ENCODE assay signal across 8 cellular contexts in genomic region chr15:90184786-90185704, GRCh38. TPM values are rescaled to one million over a fixed set of nuclear protein-coding genes. Genes with fewer than 3 reads are reported as not detected.
DNase-seq lines count a peak whose midpoint lies in the region; ATAC-seq, FAIRE-seq and TF ChIP-seq lines count a peak whose summit lies in the region.

No MANE protein-coding gene starts in this region.

- H3K79me2 ChIP-seq in GM12878 (ENCODE audit: control insufficient read depth, insufficient read depth, low read length): peaks cover 6% of the 10 kb centered on the region; the same call in 1 of the 2 replicates

- peak overlapping the region; percentile 99 for H3K4me2 ChIP-seq in GM12878 (ENCODE audit: control insufficient read depth, insufficient read depth)

- peaks cover 16% of the 10 kb centered on the region for H3K4me1 Mint-ChIP-seq in T-helper 17 cell

- peak; percentile 66 for TF ChIP-seq POLR2A in GM12878 (IDR thresholded peaks at IDR 0.05; ENCODE audit: low read depth, low read length)
- peak in 1 of 2 donors; percentile 49 for TF ChIP-seq POLR2A in gastrocnemius medialis (IDR thresholded peaks at IDR 0.05)

- no peak for TF ChIP-seq EP300 in GM12878 (IDR thresholded peaks at IDR 0.05; ENCODE audit: borderline replicate concordance in 1 of 2, control insufficient read depth in 1 of 2, low read depth in 2 of 2, low read length in 2 of 2)

- FAIRE-seq in GM12878 (lab: Jason Lieb, UNC): no peak

- peak overlapping the region; percentile 67 for H2AFZ ChIP-seq in GM12878 (ENCODE audit: control insufficient read depth, low read depth, low read length)

- H3K36me3 ChIP-seq in GM12878 (ENCODE audit: control insufficient read depth in 2 of 2, insufficient read depth in 2 of 2, low read length in 1 of 2): no peaks in the 10 kb centered on the region
- H3K36me3 ChIP-seq in iPS-15b (ENCODE audit: control insufficient read depth, insufficient read depth, low read length): no peaks in the 10 kb centered on the region
- H3K36me3 ChIP-seq in gastrocnemius medialis: no peaks in the 10 kb centered on the region

- H3K4me3 ChIP-seq in GM12875 (ENCODE audit: low read depth, low read length) (peak overlapping the region; percentile 89), GM12878 (peak overlapping the region; percentile 80), iPS-15b (ENCODE audit: low read depth, low read length) (peak overlapping the region; percentile 79), gastrocnemius medialis (peak overlapping the region; percentile 61 to 97 (median 81))

- peak; percentile 89 for ATAC-seq in T-helper 17 cell
- peak; percentile 92 for ATAC-seq in GM12878
- peak; percentile 78 to 82 for ATAC-seq in gastrocnemius medialis
- ATAC-seq in HG03039 (IDR thresholded peaks at IDR 0.05; ENCODE audit: unreplicated experiment): no peak

- H4K20me1 ChIP-seq in GM12878 (ENCODE audit: control insufficient read depth, insufficient read depth): no peaks in the 10 kb centered on the region

- no peaks in the 10 kb centered on the region for H3K27me3 ChIP-seq in GM12878 (replicated peaks in 1 of 2; ENCODE audit: control insufficient read depth in 2 of 2, insufficient read depth in 2 of 2, low read length in 1 of 2)
- H3K27me3 ChIP-seq in iPS-15b (ENCODE audit: control insufficient read depth, insufficient read depth, low read length): no peaks in the 10 kb centered on the region
- no peaks in the 10 kb centered on the region for H3K27me3 ChIP-seq in gastrocnemius medialis

- peak overlapping the region; percentile 88 for H3K4me3 Mint-ChIP-seq in T-helper 17 cell

- H3K9me3 ChIP-seq in T-helper 17 cell (ENCODE audit: control insufficient read depth, low read length, poor library complexity, severe bottlenecking) (no peaks in the 10 kb centered on the region), GM12878 (replicated peaks; ENCODE audit: control insufficient read depth, insufficient read depth, low read length) (no peaks in the 10 kb centered on the region), iPS-15b (ENCODE audit: control insufficient read depth, insufficient read depth, low read length) (no peaks in the 10 kb centered on the region), gastrocnemius medialis (no peaks in the 10 kb centered on the region)

- intact Hi-C loops in GM12878 (cut with micrococcal nuclease; ENCODE audit: unreplicated experiment): no loop called here
- intact Hi-C loops in gastrocnemius medialis (cut with DNase I; ENCODE audit: low total_unique reads): no loop called here

- BruUV-seq in GM12878 (replicated peaks; lab: Mats Ljungman, UMichigan): TSS peak; percentile 58

- no peaks in the 10 kb centered on the region for H3K36me3 Mint-ChIP-seq in T-helper 17 cell (ENCODE audit: low read depth)

- peak overlapping the region; percentile 85 for H3K27ac Mint-ChIP-seq in T-helper 17 cell

- H3K9ac ChIP-seq in GM12878 (ENCODE audit: control insufficient read depth, insufficient read depth, low read length) (peak overlapping the region; percentile 77), iPS-15b (ENCODE audit: low read depth, low read length) (no peak overlapping the region)

- TF ChIP-seq RAD21 in GM12878 (IDR thresholded peaks at IDR 0.05; ENCODE audit: insufficient read depth, low read depth, low read length): no peak

- peaks cover 16% of the 10 kb centered on the region for H3K4me1 ChIP-seq in GM12878 (ENCODE audit: control insufficient read depth, insufficient read depth, low read length)
- H3K4me1 ChIP-seq in iPS-15b (ENCODE audit: control insufficient read depth, insufficient read depth, low read length): no peaks in the 10 kb centered on the region
- peaks cover 7 to 8% of the 10 kb centered on the region in 2 donors for H3K4me1 ChIP-seq in gastrocnemius medialis

- CTCF ChIA-PET in GM12878 (lab: Yijun Ruan, JAX): interaction anchor here (1.4 kb wide), 1 partner anchor 16 kb away, joined by 5 read pairs; the partner anchor contains the start of gene SEMA4B

- H3K27ac ChIP-seq in GM12878 (ENCODE audit: control insufficient read depth, insufficient read depth) (peak overlapping the region; percentile 86), gastrocnemius medialis (peak overlapping the region; percentile 85 to 96 (median 95))

- SMC1A ChIA-PET in GM12878 (lab: Charles Lee; ENCODE audit: uncharacterized antibody, unreplicated experiment): interaction anchor here (1.1 to 2.6 kb wide), 6 partner anchors 16 to 49 kb away, joined by 4 to 12 read pairs (median 8); partner anchors contain the start of genes CIB1, GDPGP1 and SEMA4B

- POLR2A ChIA-PET in GM12878 (lab: Charles Lee): interaction anchor here (0.7 to 1.6 kb wide), 6 partner anchors 17 to 49 kb away, joined by 3 to 5 read pairs (median 4); partner anchors contain the start of genes CIB1, GDPGP1 and SEMA4B

- RAD21 ChIA-PET in GM12878 (lab: Charles Lee; ENCODE audit: unreplicated experiment): interaction anchor here (1.2 to 1.5 kb wide), 3 partner anchors 23 to 48 kb away, joined by 3 to 8 read pairs (median 6); partner anchors contain the start of genes CIB1 and GDPGP1

- under 1% methylated on average over 41 of the region's 67 CpGs for WGBS in GM12878 (ENCODE audit: insufficient coverage, insufficient replicate concordance, low lambda C conversion rate, missing lambda C conversion rate)

- in situ Hi-C loops in GM12878 (cut with MboI) (no loop called here), gastrocnemius medialis (cut with MboI; ENCODE audit: low sequenced_read_pairs in 4 of 4) (no loop called here)

- no peaks in the 10 kb centered on the region for H3K27me3 Mint-ChIP-seq in T-helper 17 cell

- peak; percentile 22 for DNase-seq in HCEC 1CT
- peak; percentile 90 for DNase-seq in NAMALWA (ENCODE audit: low spot score)
- DNase-seq in T-helper 17 cell: peak; percentile 34 to 51 (median 43)
- no peak for DNase-seq in GM12878 (ENCODE audit: low read depth, low spot score)
- peak in 1 of 2 donors; percentile 37 for DNase-seq in gastrocnemius medialis

- TF ChIP-seq CTCF in GM12875 (IDR thresholded peaks at IDR 0.05; ENCODE audit: borderline replicate concordance, insufficient read depth, low read depth, low read length): no peak
- no peak for TF ChIP-seq CTCF in GM12878 (IDR thresholded peaks at IDR 0.05 in 2 of 3, conservative IDR thresholded peaks at IDR 0.05 in 1 of 3; ENCODE audit: control insufficient read depth in 2 of 3, extremely low read depth in 1 of 3, insufficient read depth in 1 of 3, low read depth in 3 of 3, low read length in 3 of 3)
- no peak for TF ChIP-seq CTCF in gastrocnemius medialis (IDR thresholded peaks at IDR 0.05 in 4 of 5, conservative IDR thresholded peaks at IDR 0.05 in 1 of 5)

RNA-seq across cellular contexts. Expression of gene SEMA4B, which starts 16.1 kb away (rescaled TPM):
- total RNA-seq in T-helper 17 cell (10 to 100 TPM; 15.4 to 23.4 TPM), GM12878 (2014; rRNA removed) (10.4 and 13.4 TPM in 2 replicates), GM12878 (2014; rRNA removed; fragmentation: Illumina TruSeq; extraction: Trizol) (7.7 and 8.8 TPM in 2 replicates), GM12878 (2021) (23.5 and 26.0 TPM in 2 replicates), gastrocnemius medialis (10 to 100 TPM in 1 of 4 donors, 1 to 10 TPM in 3; 2.1 to 12.1 (median 6.4) TPM)
- 76.9 and 77.1 TPM in 2 replicates for total RNA-seq in GM12878 (2013; cell fraction: nucleolus; rRNA removed)
- polyA plus RNA-seq in GM12878 (2011; ENCODE audit: low read depth): 5.7 TPM
- polyA plus RNA-seq in GM12878 (2011; rRNA removed) (3.9 and 8.7 TPM in 2 replicates), GM12878 (2014; fragmentation: Illumina TruSeq; extraction: Trizol) (3.7 and 8.1 TPM in 2 replicates), GM12878 (2014; fragmentation: Nextera tagmentation; extraction: Ambion mirVana) (1 to 10 TPM in 1 of 2 experiments, under 1 TPM in 1; 0.87 to 1.4 TPM), GM12878 (2014; rRNA removed) (16.3 and 18.1 TPM in 2 replicates), GM12878 (2016; fragmentation: Nextera tagmentation; extraction: Ambion mirVana) (10 to 100 TPM in 1 of 2 experiments, 1 to 10 TPM in 1; 10.0 to 10.8 TPM)
- 9.1 and 11.6 TPM in 2 replicates for polyA plus RNA-seq in GM12878 (2011; cell fraction: cytosol; rRNA removed)
- 40.5 and 46.0 TPM in 2 replicates for polyA plus RNA-seq in GM12878 (2011; cell fraction: nucleus; rRNA removed)
- 12.4 and 13.5 TPM in 2 replicates for polyA plus RNA-seq in GM12878 (2012)
- polyA minus RNA-seq in GM12878 (2011; rRNA and poly(A)+ RNA removed): 18.4 and 36.0 TPM in 2 replicates
- 6.4 and 14.2 TPM in 2 replicates for polyA minus RNA-seq in GM12878 (2011; cell fraction: cytosol; rRNA and poly(A)+ RNA removed)
- polyA minus RNA-seq in GM12878 (2011; cell fraction: nucleus; rRNA and poly(A)+ RNA removed): 13.7 and 25.4 TPM in 2 replicates

RNA-seq across cellular contexts. Expression of gene CIB1, which starts 48.7 kb away (rescaled TPM):
- 100 to 1,000 TPM; 166 to 183 TPM for total RNA-seq in T-helper 17 cell
- 10.1 and 10.3 TPM in 2 replicates for total RNA-seq in GM12878 (2013; cell fraction: nucleolus; rRNA removed)
- total RNA-seq in GM12878 (2014; rRNA removed): 67.1 and 73.8 TPM in 2 replicates
- total RNA-seq in GM12878 (2014; rRNA removed; fragmentation: Illumina TruSeq; extraction: Trizol): 51.4 and 53.0 TPM in 2 replicates
- total RNA-seq in GM12878 (2021): 80.8 and 88.8 TPM in 2 replicates
- polyA plus RNA-seq in GM12878 (2011; ENCODE audit: low read depth): 55.1 TPM
- polyA plus RNA-seq in GM12878 (2011; rRNA removed): 78.5 and 155 TPM in 2 replicates
- polyA plus RNA-seq in GM12878 (2011; cell fraction: cytosol; rRNA removed): 207 and 248 TPM in 2 replicates
- 114 and 156 TPM in 2 replicates for polyA plus RNA-seq in GM12878 (2011; cell fraction: nucleus; rRNA removed)
- polyA plus RNA-seq in GM12878 (2012): 109 and 142 TPM in 2 replicates
- polyA plus RNA-seq in GM12878 (2014; fragmentation: Illumina TruSeq; extraction: Trizol): 42.7 and 83.0 TPM in 2 replicates
- 10 to 100 TPM; 10.8 to 42.5 TPM for polyA plus RNA-seq in GM12878 (2014; fragmentation: Nextera tagmentation; extraction: Ambion mirVana)
- 141 and 142 TPM in 2 replicates for polyA plus RNA-seq in GM12878 (2014; rRNA removed)
- 100 to 1,000 TPM; 128 to 134 TPM for polyA plus RNA-seq in GM12878 (2016; fragmentation: Nextera tagmentation; extraction: Ambion mirVana)
- polyA minus RNA-seq in GM12878 (2011; rRNA and poly(A)+ RNA removed): 57.2 and 93.1 TPM in 2 replicates
- polyA minus RNA-seq in GM12878 (2011; cell fraction: cytosol; rRNA and poly(A)+ RNA removed): 17.9 and 31.4 TPM in 2 replicates
- polyA minus RNA-seq in GM12878 (2011; cell fraction: nucleus; rRNA and poly(A)+ RNA removed): 11.7 and 13.8 TPM in 2 replicates
- total RNA-seq in gastrocnemius medialis: 10 to 100 TPM; 15.5 to 43.4 (median 30.7) TPM

RNA-seq across cellular contexts. Expression of gene GDPGP1, which starts 49.0 kb away (rescaled TPM):
- total RNA-seq in T-helper 17 cell (1 to 10 TPM; 3.7 to 4.6 TPM), GM12878 (2014; rRNA removed) (5.2 and 5.6 TPM in 2 replicates), GM12878 (2014; rRNA removed; fragmentation: Illumina TruSeq; extraction: Trizol) (2.7 and 3.5 TPM in 2 replicates), GM12878 (2021) (7.8 and 8.9 TPM in 2 replicates), gastrocnemius medialis (1 to 10 TPM; 1.8 to 6.9 (median 4.3) TPM)
- 14.4 and 14.8 TPM in 2 replicates for total RNA-seq in GM12878 (2013; cell fraction: nucleolus; rRNA removed)
- 1.8 TPM for polyA plus RNA-seq in GM12878 (2011; ENCODE audit: low read depth)
- polyA plus RNA-seq in GM12878 (2011; rRNA removed) (1.5 and 3.2 TPM in 2 replicates), GM12878 (2014; fragmentation: Illumina TruSeq; extraction: Trizol) (0.90 and 2.2 TPM in 2 replicates), GM12878 (2014; fragmentation: Nextera tagmentation; extraction: Ambion mirVana) (under 1 TPM; 0.68 to 0.85 TPM), GM12878 (2014; rRNA removed) (4.3 TPM in 2 replicates), GM12878 (2016; fragmentation: Nextera tagmentation; extraction: Ambion mirVana) (1 to 10 TPM; 2.1 to 3.8 TPM)
- polyA plus RNA-seq in GM12878 (2011; cell fraction: cytosol; rRNA removed): 3.5 and 3.8 TPM in 2 replicates
- polyA plus RNA-seq in GM12878 (2011; cell fraction: nucleus; rRNA removed): 7.7 and 7.9 TPM in 2 replicates
- polyA plus RNA-seq in GM12878 (2012): 2.5 and 2.6 TPM in 2 replicates
- 7.0 and 18.5 TPM in 2 replicates for polyA minus RNA-seq in GM12878 (2011; rRNA and poly(A)+ RNA removed)
- 1.7 and 4.5 TPM in 2 replicates for polyA minus RNA-seq in GM12878 (2011; cell fraction: cytosol; rRNA and poly(A)+ RNA removed)
- polyA minus RNA-seq in GM12878 (2011; cell fraction: nucleus; rRNA and poly(A)+ RNA removed): 13.9 and 18.6 TPM in 2 replicates
